Comparison of ENCODE assay signal across 14 cellular contexts in the genomic region with DNA sequence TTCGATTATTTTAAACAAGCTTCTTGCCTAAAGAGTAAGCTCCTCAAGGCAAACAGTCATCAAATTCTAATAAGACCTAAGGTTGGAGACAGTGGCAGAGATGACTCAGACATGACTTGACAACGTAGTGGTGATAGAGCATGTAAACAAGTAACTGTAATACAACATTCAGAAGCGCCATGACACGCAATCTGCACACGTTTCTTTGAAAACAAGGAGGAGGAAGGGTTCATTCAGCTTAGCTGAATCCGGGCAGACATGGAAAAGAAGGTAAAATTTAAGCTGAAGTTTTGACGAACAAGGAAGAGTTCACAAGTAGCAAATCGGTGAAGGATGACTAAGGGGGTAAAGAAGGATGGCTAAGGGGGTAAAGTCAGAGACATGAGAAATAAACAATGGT.
DNase-seq lines count a peak whose midpoint lies in the region; ATAC-seq, FAIRE-seq and TF ChIP-seq lines count a peak whose summit lies in the region.
"Had no signal": no experiment of that assay in that cellular context is flagged by ENCODE, and none has a peak within 500 bp of the region (broad histone marks: within the 10 kb centered on the region; RNA-seq: fewer than 3 reads in every experiment).

No MANE protein-coding gene starts in this region.

- intact Hi-C loops in Calu3 (cut with micrococcal nuclease; ENCODE audit: unreplicated experiment) (loop anchor here (2.0 to 5.0 kb wide), 2 partner anchors 212 to 1244 kb away; no protein-coding TSS in a partner anchor), lower leg skin (cut with DNase I; ENCODE audit: low total_unique reads) (no loop called here)

- no peaks in the 10 kb centered on the region for H3K79me2 ChIP-seq in keratinocyte (ENCODE audit: control insufficient read depth, insufficient read depth, low read length)

- H3K27ac ChIP-seq in keratinocyte (ENCODE audit: control insufficient read depth, insufficient read depth, low read length): peak overlapping the region; percentile 85
- H3K27ac ChIP-seq: ascending aorta, esophagus squamous epithelium had no signal

- H3K27me3 ChIP-seq in keratinocyte (ENCODE audit: control insufficient read depth, extremely low read depth, insufficient read depth, low read length): no peaks in the 10 kb centered on the region
- H3K27me3 ChIP-seq: ascending aorta, esophagus squamous epithelium had no signal

- dilution Hi-C loops in keratinocyte (cut with MboI; ENCODE audit: extremely low pct_ligation_motif_present, low sequenced_read_pairs): no loop called here

- H3K9me3 ChIP-seq in keratinocyte (ENCODE audit: control insufficient read depth, low read depth, low read length): no peaks in the 10 kb centered on the region
- H3K9me3 ChIP-seq: ascending aorta, esophagus squamous epithelium had no signal

- H3K9me1 ChIP-seq in keratinocyte (ENCODE audit: control insufficient read depth, extremely low read depth, insufficient read depth, low read length): no peaks in the 10 kb centered on the region

- H3K27me3 Mint-ChIP-seq in Calu3 (ENCODE audit: unreplicated experiment): no peaks in the 10 kb centered on the region

- peaks cover 13% of the 10 kb centered on the region for H3K4me1 ChIP-seq in keratinocyte (ENCODE audit: control insufficient read depth, extremely low read depth, insufficient read depth, low read length)
- H3K4me1 ChIP-seq: ascending aorta had no signal

- H3K9me3 Mint-ChIP-seq in Calu3 (ENCODE audit: low read depth, unreplicated experiment): no peaks in the 10 kb centered on the region

- CTCF ChIA-PET in Calu3 (lab: Charles Lee): interaction anchor here (1.0 kb wide), 1 partner anchor 88 kb away, joined by 11 read pairs; no protein-coding TSS in a partner anchor

- TF ChIP-seq POLR2A in lower leg skin (IDR thresholded peaks at IDR 0.05): no peak

- H2AFZ ChIP-seq in keratinocyte (ENCODE audit: control insufficient read depth, low read length): peak overlapping the region; percentile 75

- H4K20me1 ChIP-seq in keratinocyte (ENCODE audit: control insufficient read depth, extremely low read depth, insufficient read depth, low read length): no peaks in the 10 kb centered on the region

- H3K4me3 ChIP-seq in keratinocyte (ENCODE audit: control insufficient read depth in 2 of 3, extremely low read depth in 1 of 3, insufficient read depth in 2 of 3, low read depth in 1 of 3, low read length in 3 of 3) (peak overlapping the region in 1 of 3 experiments; percentile 41), lower leg skin (ENCODE audit: low read depth, poor library complexity, severe bottlenecking) (no peak overlapping the region)
- H3K4me3 ChIP-seq: ascending aorta, esophagus squamous epithelium had no signal

- TF ChIP-seq CTCF in Calu3 (IDR thresholded peaks at IDR 0.05; ENCODE audit: unreplicated experiment) (no peak), keratinocyte (optimal IDR thresholded peaks at IDR 0.05 in 1 of 3, IDR thresholded peaks at IDR 0.05 in 1 of 3, conservative IDR thresholded peaks at IDR 0.05 in 1 of 3; ENCODE audit: extremely low read depth in 1 of 3, insufficient read depth in 2 of 3, low read length in 3 of 3) (no peak), lower leg skin (IDR thresholded peaks at IDR 0.05) (no peak)

- H3K27ac Mint-ChIP-seq in Calu3 (ENCODE audit: unreplicated experiment): peak overlapping the region; percentile 26

- peak; percentile 97 for FAIRE-seq in keratinocyte (lab: Jason Lieb, UNC)

- 50 to 59% methylated on average over 8 of the region's 8 CpGs for WGBS in lower leg skin, 2 donors

- no peaks in the 10 kb centered on the region for H3K36me3 ChIP-seq in keratinocyte (ENCODE audit: control insufficient read depth in 2 of 2, extremely low read depth in 1 of 2, insufficient read depth in 2 of 2, low read length in 2 of 2)
- H3K36me3 ChIP-seq: ascending aorta, esophagus squamous epithelium had no signal

- H3K4me3 Mint-ChIP-seq in Calu3 (ENCODE audit: low read depth, unreplicated experiment): peak overlapping the region; percentile 27

- H3K4me1 Mint-ChIP-seq in Calu3 (ENCODE audit: low read depth, unreplicated experiment): peaks cover 18% of the 10 kb centered on the region

- H3K36me3 Mint-ChIP-seq in Calu3 (ENCODE audit: insufficient read depth, unreplicated experiment): no peaks in the 10 kb centered on the region

- H3K9ac ChIP-seq in keratinocyte (ENCODE audit: control insufficient read depth, extremely low read depth, insufficient read depth, low read length): peak overlapping the region; percentile 34

- peak; percentile 3 for DNase-seq in Calu3
- peak; percentile 89 for DNase-seq in LHCN-M2 (ENCODE audit: low read depth)
- DNase-seq in astrocyte of the hippocampus (ENCODE audit: low read depth, low spot score): peak; percentile 46
- peak; percentile 86 for DNase-seq in keratinocyte (ENCODE audit: low read depth, low spot score)
- DNase-seq in globus pallidus (ENCODE audit: low spot score): no peak
- DNase-seq in lower leg skin (ENCODE audit: low spot score in 2 of 2): no peak
- DNase-seq: DMS153, esophagus squamous epithelium, left cardiac atrium, NCI-H187 treated with DMSO at 0.1 percent for 48 hours, T-helper 9 cell had no signal

- no peak for ATAC-seq in HG03097 (IDR thresholded peaks at IDR 0.05; ENCODE audit: low FRiP score, unreplicated experiment)
- no peak for ATAC-seq in HG02678 (IDR thresholded peaks at IDR 0.05; ENCODE audit: unreplicated experiment)
- ATAC-seq: left cardiac atrium had no signal

- BruUV-seq in Calu3 (replicated peaks; lab: Mats Ljungman, UMichigan): no TSS peak

- H3K4me2 ChIP-seq in keratinocyte (ENCODE audit: control insufficient read depth, extremely low read depth, insufficient read depth, low read depth, low read length): peak overlapping the region; percentile 63

Comparison
In these comparisons a context has a peak if more than half of its experiments do, and no peak if none do; other contexts are left out.
1. DNase-seq: peak in Calu3 (single experiment), LHCN-M2 (single experiment), astrocyte of the hippocampus (single experiment) and keratinocyte (single experiment); none in globus pallidus (single experiment) and lower leg skin (0 of 2).